ENCODE assay signal across 30 cellular contexts in genomic region chr2:223107825-223108224, GRCh38. TPM values are rescaled to one million over a fixed set of nuclear protein-coding genes. Genes with fewer than 3 reads are reported as not detected.
"Had no signal": no experiment of that assay in that cellular context is flagged by ENCODE, and none has a peak within 500 bp of the region (broad histone marks: within the 10 kb centered on the region; RNA-seq: fewer than 3 reads in every experiment).

No MANE protein-coding gene starts in this region.

- H3K36me3 ChIP-seq: esophagus squamous epithelium, gastroesophageal sphincter, WERI-Rb-1 had no signal

- H3K27ac Mint-ChIP-seq: activated B cell treated with CpG ODN at 0.5 μM for 24 hours; activated CD8-positive, alpha-beta T cell treated with anti-CD3 and anti-CD28 coated beads for 36 hours; activated naive CD8-positive, alpha-beta T cell; activated T-helper 17 cell treated with anti-CD3 and anti-CD28 coated beads, Interleukin-2, amount 50 U/mL, for 72 hours; effector memory CD8-positive, alpha-beta T cell; T-helper 17 cell; T-helper 2 cell treated with Interferon-gamma antibody and Interleukin-4, amounts not matched to agents 5 μg/mL and 100 μg/mL, for 36 hours had no signal

- ATAC-seq: activated CD4-positive, CD25-positive, alpha-beta regulatory T cell treated with anti-CD3 and anti-CD28 coated beads, Interleukin-2, amount 50 U/mL, for 24 hours; activated CD8-positive, alpha-beta T cell treated with anti-CD3 and anti-CD28 coated beads for 36 hours; activated T-cell treated with anti-CD3 and anti-CD28 coated beads, Interleukin-2, amount 50 U/mL, for 4 hours; activated T-helper 17 cell treated with anti-CD3 and anti-CD28 coated beads, Interleukin-2, amount 50 U/mL, for 72 hours; body of pancreas; effector memory CD8-positive, alpha-beta T cell; gastroesophageal sphincter; T-helper 17 cell had no signal

- H3K4me3 ChIP-seq: body of pancreas, esophagus squamous epithelium, gastroesophageal sphincter had no signal

- H3K9me3 ChIP-seq: body of pancreas, esophagus squamous epithelium, gastroesophageal sphincter had no signal

- H3K27ac ChIP-seq: body of pancreas, esophagus squamous epithelium, gastroesophageal sphincter, WERI-Rb-1 had no signal

- H3K4me1 ChIP-seq: body of pancreas, esophagus squamous epithelium had no signal

- H3K4me3 Mint-ChIP-seq: activated B cell treated with CpG ODN at 0.5 μM for 24 hours; activated CD8-positive, alpha-beta T cell treated with anti-CD3 and anti-CD28 coated beads for 36 hours; activated naive CD8-positive, alpha-beta T cell; activated T-cell treated with anti-CD3 and anti-CD28 coated beads, Interleukin-2, amount 50 U/mL, for 4 hours; activated T-helper 17 cell treated with anti-CD3 and anti-CD28 coated beads, Interleukin-2, amount 50 U/mL, for 72 hours; effector memory CD8-positive, alpha-beta T cell; T-helper 17 cell; T-helper 2 cell treated with Interferon-gamma antibody and Interleukin-4, amounts not matched to agents 5 μg/mL and 100 μg/mL, for 36 hours had no signal

- H3K27me3 ChIP-seq: body of pancreas, esophagus squamous epithelium, gastroesophageal sphincter had no signal

- H3K36me3 Mint-ChIP-seq: activated naive CD8-positive, alpha-beta T cell had no signal

- DNase-seq: activated B cell treated with CpG ODN at 0.5 μM for 24 hours; activated CD4-positive, alpha-beta T cell treated with anti-CD3 and anti-CD28 coated beads for 48 hours; activated CD4-positive, alpha-beta T cell treated with anti-CD3 and anti-CD28 coated beads, Interleukin-2, amount 50 U/mL, for 1 hour; activated CD4-positive, alpha-beta T cell treated with anti-CD3 and anti-CD28 coated beads, Interleukin-2, amount 50 U/mL, for 48 hours; activated CD8-positive, alpha-beta memory T cell treated with anti-CD3 and anti-CD28 coated beads for 24 hours; activated CD8-positive, alpha-beta T cell treated with anti-CD3 and anti-CD28 coated beads for 36 hours; activated effector memory CD4-positive, alpha-beta T cell treated with Interleukin-2 at 50 U/mL for 16 hours; activated gamma-delta T cell treated with Interleukin-2 at 50 U/mL for 16 hours; activated naive CD4-positive, alpha-beta T cell treated with anti-CD3 and anti-CD28 coated beads, Interleukin-2, amount 50 U/mL, for 16 hours; activated naive CD4-positive, alpha-beta T cell treated with Interleukin-2 at 50 U/mL for 16 hours; activated T-cell treated with anti-CD3 and anti-CD28 coated beads, Interleukin-2, amount 50 U/mL, for 4 hours; aorta; body of pancreas; caudate nucleus; cortex of kidney; dermis blood vessel endothelial cell; effector CD4-positive, alpha-beta T cell; effector memory CD8-positive, alpha-beta T cell; erythroblast; esophagus squamous epithelium; foreskin melanocyte; T-helper 1 cell; T-helper 17 cell; T1000; WERI-Rb-1 had no signal

- H3K9me3 Mint-ChIP-seq: activated B cell treated with CpG ODN at 0.5 μM for 24 hours; activated T-cell treated with anti-CD3 and anti-CD28 coated beads, Interleukin-2, amount 50 U/mL, for 4 hours; T-helper 2 cell treated with Interferon-gamma antibody and Interleukin-4, amounts not matched to agents 5 μg/mL and 100 μg/mL, for 36 hours had no signal

- H3K4me1 Mint-ChIP-seq: activated B cell treated with CpG ODN at 0.5 μM for 24 hours; activated T-helper 17 cell treated with anti-CD3 and anti-CD28 coated beads, Interleukin-2, amount 50 U/mL, for 72 hours; T-helper 17 cell had no signal

RNA-seq across cellular contexts. Expression of gene KCNE4, which starts 55.8 kb away (rescaled TPM):
- total RNA-seq: activated B cell treated with CpG ODN at 0.5 μM for 24 hours; activated CD8-positive, alpha-beta T cell treated with anti-CD3 and anti-CD28 coated beads for 36 hours; activated T-cell treated with anti-CD3 and anti-CD28 coated beads, Interleukin-2, amount 50 U/mL, for 4 hours; activated T-helper 17 cell treated with anti-CD3 and anti-CD28 coated beads, Interleukin-2, amount 50 U/mL, for 72 hours; T-helper 17 cell had no signal
